3 cellular contexts compared by ENCODE assay signal in genomic region chr1:155196103-155196892, GRCh38.
TF ChIP-seq lines count a peak whose summit lies in the region.

No MANE protein-coding gene starts in this region.

TF ChIP-seq in SK-N-SH, 30 proteins besides CTCF, POLR2A, EP300 and RAD21 (continued from another document):
- TF ChIP-seq FOXJ3 (CRISPR knock-in tag; IDR thresholded peaks at IDR 0.05), result no peak

TF ChIP-seq in SK-N-SH treated with all-trans-retinoic acid at 6 μM for 48 hours, 23 proteins besides CTCF, POLR2A, EP300 and RAD21 (continued from another document):
- no peak for TF ChIP-seq ZNF8 (CRISPR knock-in tag; IDR thresholded peaks at IDR 0.05)
- TF ChIP-seq ZNF565 (CRISPR knock-in tag; conservative IDR thresholded peaks at IDR 0.05; ENCODE audit: low read depth), result no peak
- no peak for TF ChIP-seq ZFP30 (CRISPR knock-in tag; IDR thresholded peaks at IDR 0.05)
- TF ChIP-seq PPARA (CRISPR knock-in tag; IDR thresholded peaks at IDR 0.05; ENCODE audit: borderline replicate concordance), result no peak
- no peak for TF ChIP-seq ZNF70 (CRISPR knock-in tag; IDR thresholded peaks at IDR 0.05)
- TF ChIP-seq, protein P1, sequence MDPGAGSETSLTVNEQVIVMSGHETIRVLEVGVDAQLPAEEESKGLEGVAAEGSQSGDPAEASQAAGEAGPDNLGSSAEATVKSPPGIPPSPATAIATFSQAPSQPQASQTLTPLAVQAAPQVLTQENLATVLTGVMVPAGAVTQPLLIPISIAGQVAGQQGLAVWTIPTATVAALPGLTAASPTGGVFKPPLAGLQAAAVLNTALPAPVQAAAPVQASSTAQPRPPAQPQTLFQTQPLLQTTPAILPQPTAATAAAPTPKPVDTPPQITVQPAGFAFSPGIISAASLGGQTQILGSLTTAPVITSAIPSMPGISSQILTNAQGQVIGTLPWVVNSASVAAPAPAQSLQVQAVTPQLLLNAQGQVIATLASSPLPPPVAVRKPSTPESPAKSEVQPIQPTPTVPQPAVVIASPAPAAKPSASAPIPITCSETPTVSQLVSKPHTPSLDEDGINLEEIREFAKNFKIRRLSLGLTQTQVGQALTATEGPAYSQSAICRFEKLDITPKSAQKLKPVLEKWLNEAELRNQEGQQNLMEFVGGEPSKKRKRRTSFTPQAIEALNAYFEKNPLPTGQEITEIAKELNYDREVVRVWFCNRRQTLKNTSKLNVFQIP (CRISPR knock-in tag; IDR thresholded peaks at IDR 0.05; ENCODE audit: borderline replicate concordance, low read depth), result no peak
- TF ChIP-seq TOX (CRISPR knock-in tag; IDR thresholded peaks at IDR 0.05; ENCODE audit: borderline replicate concordance), result no peak
- TF ChIP-seq TSHZ2 (CRISPR knock-in tag; IDR thresholded peaks at IDR 0.05), result no peak
- no peak for TF ChIP-seq CSRNP3 (CRISPR knock-in tag; IDR thresholded peaks at IDR 0.05)

TF ChIP-seq in WTC11, 78 proteins besides CTCF, POLR2A, EP300 and RAD21 (continued from another document):
- TF ChIP-seq ZNF281 (CRISPR knock-in tag; IDR thresholded peaks at IDR 0.05) (0 out of 2 replicates have a peak, but pooled peaks have one; percentile 54), AR (CRISPR knock-in tag; IDR thresholded peaks at IDR 0.05) (0 out of 2 replicates have a peak, but pooled peaks have one; percentile 67), GRHL2 (CRISPR knock-in tag; IDR thresholded peaks at IDR 0.05; ENCODE audit: insufficient replicate concordance, severe bottlenecking) (no peak), ARID4B (CRISPR knock-in tag; IDR thresholded peaks at IDR 0.05; ENCODE audit: borderline replicate concordance) (peak; percentile 46; the same call in 1 of the 2 replicates), KAT7 (CRISPR knock-in tag; IDR thresholded peaks at IDR 0.05; ENCODE audit: borderline replicate concordance) (peak; percentile 82; the same call in 1 of the 2 replicates), ZNF671 (CRISPR knock-in tag; IDR thresholded peaks at IDR 0.05) (0 out of 2 replicates have a peak, but pooled peaks have one; percentile 45), SP1 (CRISPR knock-in tag; conservative IDR thresholded peaks at IDR 0.05) (no peak), TEAD4 (CRISPR knock-in tag; IDR thresholded peaks at IDR 0.05) (peak; percentile 83), SMAD3 (CRISPR knock-in tag; IDR thresholded peaks at IDR 0.05; ENCODE audit: borderline replicate concordance) (peak; percentile 71; the same call in 1 of the 2 replicates), EMX1 (CRISPR knock-in tag; IDR thresholded peaks at IDR 0.05) (0 out of 2 replicates have a peak, but pooled peaks have one; percentile 26), TEAD1 (CRISPR knock-in tag; IDR thresholded peaks at IDR 0.05) (peak; percentile 95; the same call in 1 of the 2 replicates)
- TF ChIP-seq, protein P2, sequence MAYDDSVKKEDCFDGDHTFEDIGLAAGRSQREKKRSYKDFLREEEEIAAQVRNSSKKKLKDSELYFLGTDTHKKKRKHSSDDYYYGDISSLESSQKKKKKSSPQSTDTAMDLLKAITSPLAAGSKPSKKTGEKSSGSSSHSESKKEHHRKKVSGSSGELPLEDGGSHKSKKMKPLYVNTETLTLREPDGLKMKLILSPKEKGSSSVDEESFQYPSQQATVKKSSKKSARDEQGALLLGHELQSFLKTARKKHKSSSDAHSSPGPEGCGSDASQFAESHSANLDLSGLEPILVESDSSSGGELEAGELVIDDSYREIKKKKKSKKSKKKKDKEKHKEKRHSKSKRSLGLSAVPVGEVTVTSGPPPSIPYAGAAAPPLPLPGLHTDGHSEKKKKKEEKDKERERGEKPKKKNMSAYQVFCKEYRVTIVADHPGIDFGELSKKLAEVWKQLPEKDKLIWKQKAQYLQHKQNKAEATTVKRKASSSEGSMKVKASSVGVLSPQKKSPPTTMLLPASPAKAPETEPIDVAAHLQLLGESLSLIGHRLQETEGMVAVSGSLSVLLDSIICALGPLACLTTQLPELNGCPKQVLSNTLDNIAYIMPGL (CRISPR knock-in tag; IDR thresholded peaks at IDR 0.05), result no peak
- TF ChIP-seq, protein P3, sequence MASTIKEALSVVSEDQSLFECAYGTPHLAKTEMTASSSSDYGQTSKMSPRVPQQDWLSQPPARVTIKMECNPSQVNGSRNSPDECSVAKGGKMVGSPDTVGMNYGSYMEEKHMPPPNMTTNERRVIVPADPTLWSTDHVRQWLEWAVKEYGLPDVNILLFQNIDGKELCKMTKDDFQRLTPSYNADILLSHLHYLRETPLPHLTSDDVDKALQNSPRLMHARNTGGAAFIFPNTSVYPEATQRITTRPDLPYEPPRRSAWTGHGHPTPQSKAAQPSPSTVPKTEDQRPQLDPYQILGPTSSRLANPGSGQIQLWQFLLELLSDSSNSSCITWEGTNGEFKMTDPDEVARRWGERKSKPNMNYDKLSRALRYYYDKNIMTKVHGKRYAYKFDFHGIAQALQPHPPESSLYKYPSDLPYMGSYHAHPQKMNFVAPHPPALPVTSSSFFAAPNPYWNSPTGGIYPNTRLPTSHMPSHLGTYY (CRISPR knock-in tag; IDR thresholded peaks at IDR 0.05), result 0 out of 2 replicates have a peak, but pooled peaks have one; percentile 45
